In genomic region chr9:35102769-35103659, GRCh38 we compare ENCODE assay signal across 1 cellular context.
TF ChIP-seq lines count a peak whose summit lies in the region.

Gene STOML2, minus strand, starts transcription at chr9:35103131. Its CDS starts 37 bp downstream, at chr9:35103094.

TF ChIP-seq in HepG2, 621 proteins besides CTCF, POLR2A, EP300 and RAD21 (continued from another document and continues in another):
- TF ChIP-seq, protein P1, sequence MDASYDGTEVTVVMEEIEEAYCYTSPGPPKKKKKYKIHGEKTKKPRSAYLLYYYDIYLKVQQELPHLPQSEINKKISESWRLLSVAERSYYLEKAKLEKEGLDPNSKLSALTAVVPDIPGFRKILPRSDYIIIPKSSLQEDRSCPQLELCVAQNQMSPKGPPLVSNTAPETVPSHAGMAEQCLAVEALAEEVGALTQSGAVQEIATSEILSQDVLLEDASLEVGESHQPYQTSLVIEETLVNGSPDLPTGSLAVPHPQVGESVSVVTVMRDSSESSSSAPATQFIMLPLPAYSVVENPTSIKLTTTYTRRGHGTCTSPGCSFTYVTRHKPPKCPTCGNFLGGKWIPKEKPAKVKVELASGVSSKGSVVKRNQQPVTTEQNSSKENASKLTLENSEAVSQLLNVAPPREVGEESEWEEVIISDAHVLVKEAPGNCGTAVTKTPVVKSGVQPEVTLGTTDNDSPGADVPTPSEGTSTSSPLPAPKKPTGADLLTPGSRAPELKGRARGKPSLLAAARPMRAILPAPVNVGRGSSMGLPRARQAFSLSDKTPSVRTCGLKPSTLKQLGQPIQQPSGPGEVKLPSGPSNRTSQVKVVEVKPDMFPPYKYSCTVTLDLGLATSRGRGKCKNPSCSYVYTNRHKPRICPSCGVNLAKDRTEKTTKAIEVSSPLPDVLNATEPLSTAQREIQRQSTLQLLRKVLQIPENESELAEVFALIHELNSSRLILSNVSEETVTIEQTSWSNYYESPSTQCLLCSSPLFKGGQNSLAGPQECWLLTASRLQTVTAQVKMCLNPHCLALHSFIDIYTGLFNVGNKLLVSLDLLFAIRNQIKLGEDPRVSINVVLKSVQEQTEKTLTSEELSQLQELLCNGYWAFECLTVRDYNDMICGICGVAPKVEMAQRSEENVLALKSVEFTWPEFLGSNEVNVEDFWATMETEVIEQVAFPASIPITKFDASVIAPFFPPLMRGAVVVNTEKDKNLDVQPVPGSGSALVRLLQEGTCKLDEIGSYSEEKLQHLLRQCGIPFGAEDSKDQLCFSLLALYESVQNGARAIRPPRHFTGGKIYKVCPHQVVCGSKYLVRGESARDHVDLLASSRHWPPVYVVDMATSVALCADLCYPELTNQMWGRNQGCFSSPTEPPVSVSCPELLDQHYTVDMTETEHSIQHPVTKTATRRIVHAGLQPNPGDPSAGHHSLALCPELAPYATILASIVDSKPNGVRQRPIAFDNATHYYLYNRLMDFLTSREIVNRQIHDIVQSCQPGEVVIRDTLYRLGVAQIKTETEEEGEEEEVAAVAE (CRISPR knock-in tag; IDR thresholded peaks at IDR 0.05; ENCODE audit: borderline replicate concordance) = peak; percentile 77; the same call in 1 of the 2 replicates
- TF ChIP-seq ADNP (CRISPR knock-in tag; IDR thresholded peaks at IDR 0.05) = no peak
- TF ChIP-seq ZFP90 (CRISPR knock-in tag; IDR thresholded peaks at IDR 0.05; ENCODE audit: borderline replicate concordance) = peak; percentile 81; the same call in 1 of the 2 replicates
- TF ChIP-seq MEIS2 (CRISPR knock-in tag; IDR thresholded peaks at IDR 0.05) = peak; percentile 92
- TF ChIP-seq, protein P2, sequence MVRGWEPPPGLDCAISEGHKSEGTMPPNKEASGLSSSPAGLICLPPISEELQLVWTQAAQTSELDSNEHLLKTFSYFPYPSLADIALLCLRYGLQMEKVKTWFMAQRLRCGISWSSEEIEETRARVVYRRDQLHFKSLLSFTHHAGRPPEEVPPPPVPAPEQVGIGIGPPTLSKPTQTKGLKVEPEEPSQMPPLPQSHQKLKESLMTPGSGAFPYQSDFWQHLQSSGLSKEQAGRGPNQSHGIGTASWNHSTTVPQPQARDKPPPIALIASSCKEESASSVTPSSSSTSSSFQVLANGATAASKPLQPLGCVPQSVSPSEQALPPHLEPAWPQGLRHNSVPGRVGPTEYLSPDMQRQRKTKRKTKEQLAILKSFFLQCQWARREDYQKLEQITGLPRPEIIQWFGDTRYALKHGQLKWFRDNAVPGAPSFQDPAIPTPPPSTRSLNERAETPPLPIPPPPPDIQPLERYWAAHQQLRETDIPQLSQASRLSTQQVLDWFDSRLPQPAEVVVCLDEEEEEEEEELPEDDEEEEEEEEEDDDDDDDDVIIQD (CRISPR knock-in tag; IDR thresholded peaks at IDR 0.05; ENCODE audit: low read depth) = 0 out of 2 replicates have a peak, but pooled peaks have one; percentile 35
- TF ChIP-seq ETV6 (CRISPR knock-in tag; conservative IDR thresholded peaks at IDR 0.05) = peak; percentile 82; the same call in 1 of the 2 replicates
- TF ChIP-seq ZFAT (CRISPR knock-in tag; conservative IDR thresholded peaks at IDR 0.05) = no peak
- TF ChIP-seq CCDC6 (CRISPR knock-in tag; IDR thresholded peaks at IDR 0.05) = peak; percentile 36; the same call in 1 of the 2 replicates
- TF ChIP-seq, protein P3, sequence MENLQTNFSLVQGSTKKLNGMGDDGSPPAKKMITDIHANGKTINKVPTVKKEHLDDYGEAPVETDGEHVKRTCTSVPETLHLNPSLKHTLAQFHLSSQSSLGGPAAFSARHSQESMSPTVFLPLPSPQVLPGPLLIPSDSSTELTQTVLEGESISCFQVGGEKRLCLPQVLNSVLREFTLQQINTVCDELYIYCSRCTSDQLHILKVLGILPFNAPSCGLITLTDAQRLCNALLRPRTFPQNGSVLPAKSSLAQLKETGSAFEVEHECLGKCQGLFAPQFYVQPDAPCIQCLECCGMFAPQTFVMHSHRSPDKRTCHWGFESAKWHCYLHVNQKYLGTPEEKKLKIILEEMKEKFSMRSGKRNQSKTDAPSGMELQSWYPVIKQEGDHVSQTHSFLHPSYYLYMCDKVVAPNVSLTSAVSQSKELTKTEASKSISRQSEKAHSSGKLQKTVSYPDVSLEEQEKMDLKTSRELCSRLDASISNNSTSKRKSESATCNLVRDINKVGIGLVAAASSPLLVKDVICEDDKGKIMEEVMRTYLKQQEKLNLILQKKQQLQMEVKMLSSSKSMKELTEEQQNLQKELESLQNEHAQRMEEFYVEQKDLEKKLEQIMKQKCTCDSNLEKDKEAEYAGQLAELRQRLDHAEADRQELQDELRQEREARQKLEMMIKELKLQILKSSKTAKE (CRISPR knock-in tag; IDR thresholded peaks at IDR 0.05; ENCODE audit: borderline replicate concordance) = 0 out of 2 replicates have a peak, but pooled peaks have one; percentile 39
- TF ChIP-seq, protein P4, sequence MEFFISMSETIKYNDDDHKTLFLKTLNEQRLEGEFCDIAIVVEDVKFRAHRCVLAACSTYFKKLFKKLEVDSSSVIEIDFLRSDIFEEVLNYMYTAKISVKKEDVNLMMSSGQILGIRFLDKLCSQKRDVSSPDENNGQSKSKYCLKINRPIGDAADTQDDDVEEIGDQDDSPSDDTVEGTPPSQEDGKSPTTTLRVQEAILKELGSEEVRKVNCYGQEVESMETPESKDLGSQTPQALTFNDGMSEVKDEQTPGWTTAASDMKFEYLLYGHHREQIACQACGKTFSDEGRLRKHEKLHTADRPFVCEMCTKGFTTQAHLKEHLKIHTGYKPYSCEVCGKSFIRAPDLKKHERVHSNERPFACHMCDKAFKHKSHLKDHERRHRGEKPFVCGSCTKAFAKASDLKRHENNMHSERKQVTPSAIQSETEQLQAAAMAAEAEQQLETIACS (CRISPR knock-in tag; IDR thresholded peaks at IDR 0.05) = 0 out of 2 replicates have a peak, but pooled peaks have one; percentile 41
- no peak for TF ChIP-seq FOXA1 (IDR thresholded peaks at IDR 0.05)
- TF ChIP-seq FOXA1 (CRISPR knock-in tag; IDR thresholded peaks at IDR 0.05) = 0 out of 2 replicates have a peak, but pooled peaks have one; percentile 18
- no peak for TF ChIP-seq ETS1 (CRISPR knock-in tag; IDR thresholded peaks at IDR 0.05)
- TF ChIP-seq ZNF660 (CRISPR knock-in tag; IDR thresholded peaks at IDR 0.05; ENCODE audit: borderline replicate concordance, low read depth) = no peak
- TF ChIP-seq ZNF775 (CRISPR knock-in tag; IDR thresholded peaks at IDR 0.05; ENCODE audit: borderline replicate concordance) = no peak
- peak; percentile 55 for TF ChIP-seq ZNF781 (CRISPR knock-in tag; IDR thresholded peaks at IDR 0.05; ENCODE audit: borderline replicate concordance, not compliant biosample characterization)
- peak; percentile 85 for TF ChIP-seq RFXANK (CRISPR knock-in tag; IDR thresholded peaks at IDR 0.05)
- peak; percentile 70; the same call in 1 of the 2 replicates for TF ChIP-seq STAT5B (CRISPR knock-in tag; IDR thresholded peaks at IDR 0.05)
- TF ChIP-seq ELF1 (CRISPR knock-in tag; IDR thresholded peaks at IDR 0.05) = peak; percentile 85
- TF ChIP-seq, protein P5, sequence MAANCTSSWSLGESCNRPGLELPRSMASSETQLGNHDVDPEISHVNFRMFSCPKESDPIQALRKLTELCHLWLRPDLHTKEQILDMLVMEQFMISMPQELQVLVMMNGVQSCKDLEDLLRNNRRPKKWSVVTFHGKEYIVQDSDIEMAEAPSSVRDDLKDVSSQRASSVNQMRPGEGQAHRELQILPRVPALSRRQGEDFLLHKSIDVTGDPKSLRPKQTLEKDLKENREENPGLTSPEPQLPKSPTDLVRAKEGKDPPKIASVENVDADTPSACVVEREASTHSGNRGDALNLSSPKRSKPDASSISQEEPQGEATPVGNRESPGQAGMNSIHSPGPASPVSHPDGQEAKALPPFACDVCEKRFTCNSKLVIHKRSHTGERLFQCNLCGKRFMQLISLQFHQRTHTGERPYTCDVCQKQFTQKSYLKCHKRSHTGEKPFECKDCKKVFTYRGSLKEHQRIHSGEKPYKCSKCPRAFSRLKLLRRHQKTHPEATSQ (CRISPR knock-in tag; IDR thresholded peaks at IDR 0.05; ENCODE audit: borderline replicate concordance) = 0 out of 2 replicates have a peak, but pooled peaks have one; percentile 22
- TF ChIP-seq SMAD1 (CRISPR knock-in tag; IDR thresholded peaks at IDR 0.05; ENCODE audit: borderline replicate concordance, low read depth) = 0 out of 2 replicates have a peak, but pooled peaks have one; percentile 33
- no peak for TF ChIP-seq ZNF253 (CRISPR knock-in tag; IDR thresholded peaks at IDR 0.05; ENCODE audit: borderline replicate concordance)
- peak; percentile 63; the same call in 1 of the 2 replicates for TF ChIP-seq ERF (CRISPR knock-in tag; IDR thresholded peaks at IDR 0.05)
- no peak for TF ChIP-seq ZNF7 (CRISPR knock-in tag; IDR thresholded peaks at IDR 0.05)
- no peak for TF ChIP-seq KAT2B (IDR thresholded peaks at IDR 0.05; ENCODE audit: borderline replicate concordance, low read depth, low read length)
- peak; percentile 96 for TF ChIP-seq CBX5 (CRISPR knock-in tag; IDR thresholded peaks at IDR 0.05; ENCODE audit: borderline replicate concordance)
- no peak for TF ChIP-seq SATB2 (CRISPR knock-in tag; IDR thresholded peaks at IDR 0.05)
- peak; percentile 86; the same call in 1 of the 2 replicates for TF ChIP-seq CSRNP2 (CRISPR knock-in tag; conservative IDR thresholded peaks at IDR 0.05; ENCODE audit: low read depth)
- no peak for TF ChIP-seq ZNF34 (CRISPR knock-in tag; IDR thresholded peaks at IDR 0.05; ENCODE audit: borderline replicate concordance)
- TF ChIP-seq ZSCAN30 (CRISPR knock-in tag; IDR thresholded peaks at IDR 0.05) = 0 out of 2 replicates have a peak, but pooled peaks have one; percentile 11
- no peak for TF ChIP-seq ZBTB7A (CRISPR knock-in tag; IDR thresholded peaks at IDR 0.05)
- no peak for TF ChIP-seq ZNF850 (CRISPR knock-in tag; conservative IDR thresholded peaks at IDR 0.05)
- TF ChIP-seq HBP1 (CRISPR knock-in tag; IDR thresholded peaks at IDR 0.05; ENCODE audit: low read depth) = peak; percentile 79; the same call in 1 of the 2 replicates
- peak; percentile 79; the same call in 1 of the 2 replicates for TF ChIP-seq ZNF558 (CRISPR knock-in tag; IDR thresholded peaks at IDR 0.05; ENCODE audit: borderline replicate concordance)
- TF ChIP-seq ZNF333 (CRISPR knock-in tag; IDR thresholded peaks at IDR 0.05; ENCODE audit: borderline replicate concordance) = no peak
- TF ChIP-seq ZNF484 (CRISPR knock-in tag; IDR thresholded peaks at IDR 0.05; ENCODE audit: borderline replicate concordance, low read depth) = no peak
- no peak for TF ChIP-seq GTF3A (CRISPR knock-in tag; conservative IDR thresholded peaks at IDR 0.05)
- TF ChIP-seq ZNF496 (CRISPR knock-in tag; IDR thresholded peaks at IDR 0.05; ENCODE audit: insufficient replicate concordance) = no peak
- peak; percentile 86 for TF ChIP-seq SALL2 (CRISPR knock-in tag; IDR thresholded peaks at IDR 0.05)
- no peak for TF ChIP-seq MBNL3 (CRISPR knock-in tag; conservative IDR thresholded peaks at IDR 0.05)
- TF ChIP-seq MAZ (IDR thresholded peaks at IDR 0.05; ENCODE audit: borderline replicate concordance, low read depth, low read length) = peak; percentile 65; the same call in 1 of the 2 replicates
- TF ChIP-seq MAZ (CRISPR knock-in tag; IDR thresholded peaks at IDR 0.05; ENCODE audit: low read depth) = peak; percentile 83
- no peak; the same call in 1 of the 2 replicates for TF ChIP-seq ZFP1 (CRISPR knock-in tag; IDR thresholded peaks at IDR 0.05)
- no peak for TF ChIP-seq KDM6A (CRISPR knock-in tag; IDR thresholded peaks at IDR 0.05; ENCODE audit: low read depth)
- TF ChIP-seq PHF8 (CRISPR knock-in tag; IDR thresholded peaks at IDR 0.05) = peak; percentile 95
- no peak for TF ChIP-seq GLI4 (CRISPR knock-in tag; IDR thresholded peaks at IDR 0.05; ENCODE audit: borderline replicate concordance)
- TF ChIP-seq, protein P6, sequence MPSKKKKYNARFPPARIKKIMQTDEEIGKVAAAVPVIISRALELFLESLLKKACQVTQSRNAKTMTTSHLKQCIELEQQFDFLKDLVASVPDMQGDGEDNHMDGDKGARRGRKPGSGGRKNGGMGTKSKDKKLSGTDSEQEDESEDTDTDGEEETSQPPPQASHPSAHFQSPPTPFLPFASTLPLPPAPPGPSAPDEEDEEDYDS (CRISPR knock-in tag; IDR thresholded peaks at IDR 0.05) = peak; percentile 71
- TF ChIP-seq ZNF335 (CRISPR knock-in tag; IDR thresholded peaks at IDR 0.05) = peak; percentile 83; the same call in 1 of the 2 replicates
- TF ChIP-seq NONO (IDR thresholded peaks at IDR 0.05) = no peak
- TF ChIP-seq NONO (CRISPR knock-in tag; conservative IDR thresholded peaks at IDR 0.05) = peak; percentile 95
- peak; percentile 87 for TF ChIP-seq ATF7-NPFF (CRISPR knock-in tag; IDR thresholded peaks at IDR 0.05; ENCODE audit: low read depth)
- TF ChIP-seq SOX5 (CRISPR knock-in tag; IDR thresholded peaks at IDR 0.05; ENCODE audit: borderline replicate concordance) = peak; percentile 71; the same call in 1 of the 2 replicates
- TF ChIP-seq ZNF703 (CRISPR knock-in tag; IDR thresholded peaks at IDR 0.05; ENCODE audit: borderline replicate concordance) = no peak
- TF ChIP-seq ZNF567 (CRISPR knock-in tag; IDR thresholded peaks at IDR 0.05; ENCODE audit: borderline replicate concordance) = peak; percentile 52; the same call in 1 of the 2 replicates
- TF ChIP-seq SRSF1 (optimal IDR thresholded peaks at IDR 0.05; ENCODE audit: low read depth, low read length) = peak; percentile 59
- TF ChIP-seq ZNF644 (CRISPR knock-in tag; IDR thresholded peaks at IDR 0.05; ENCODE audit: low read depth) = no peak
